In genomic region chr1:154548028-154548427, GRCh38 we compare ENCODE assay signal across 1 cellular context.
TF ChIP-seq lines count a peak whose summit lies in the region.

No MANE protein-coding gene starts in this region.

TF ChIP-seq in HepG2, 621 proteins besides CTCF, POLR2A, EP300 and RAD21:
- TF ChIP-seq SYNCRIP (IDR thresholded peaks at IDR 0.05; ENCODE audit: insufficient read depth, low read depth, low read length), result no peak
- no peak for TF ChIP-seq ZBTB20 (CRISPR knock-in tag; IDR thresholded peaks at IDR 0.05; ENCODE audit: borderline replicate concordance, low read depth)
- TF ChIP-seq MEF2D (CRISPR knock-in tag; IDR thresholded peaks at IDR 0.05), result no peak
- no peak for TF ChIP-seq IRF9 (CRISPR knock-in tag; IDR thresholded peaks at IDR 0.05; ENCODE audit: borderline replicate concordance)
- TF ChIP-seq HCFC1 (IDR thresholded peaks at IDR 0.05; ENCODE audit: low read depth, low read length), result no peak
- no peak for TF ChIP-seq ONECUT2 (CRISPR knock-in tag; IDR thresholded peaks at IDR 0.05)
- TF ChIP-seq AGO2 (optimal IDR thresholded peaks at IDR 0.05; ENCODE audit: low read depth, low read length), result no peak
- TF ChIP-seq HOMEZ (CRISPR knock-in tag; IDR thresholded peaks at IDR 0.05; ENCODE audit: low read depth), result no peak
- TF ChIP-seq U2AF1 (optimal IDR thresholded peaks at IDR 0.05; ENCODE audit: low read depth, low read length), result no peak
- TF ChIP-seq ZNF180 (CRISPR knock-in tag; IDR thresholded peaks at IDR 0.05; ENCODE audit: borderline replicate concordance, low read depth), result no peak
- no peak for TF ChIP-seq ZBTB4 (CRISPR knock-in tag; IDR thresholded peaks at IDR 0.05; ENCODE audit: borderline replicate concordance)
- TF ChIP-seq AGO1 (IDR thresholded peaks at IDR 0.05; ENCODE audit: low read depth, low read length, poor library complexity, severe bottlenecking), result no peak
- TF ChIP-seq TP53 (CRISPR knock-in tag; conservative IDR thresholded peaks at IDR 0.05), result no peak
- no peak for TF ChIP-seq BRF2 (CRISPR knock-in tag; IDR thresholded peaks at IDR 0.05)
- TF ChIP-seq MATR3 (CRISPR knock-in tag; IDR thresholded peaks at IDR 0.05), result no peak
- no peak for TF ChIP-seq ZFP90 (CRISPR knock-in tag; IDR thresholded peaks at IDR 0.05; ENCODE audit: borderline replicate concordance)
- TF ChIP-seq LCORL (IDR thresholded peaks at IDR 0.05), result no peak
- TF ChIP-seq LCORL (CRISPR knock-in tag; IDR thresholded peaks at IDR 0.05), result no peak
- no peak for TF ChIP-seq EHMT2 (IDR thresholded peaks at IDR 0.05; ENCODE audit: borderline replicate concordance, low read depth, low read length)
- no peak for TF ChIP-seq SP2 (CRISPR knock-in tag; IDR thresholded peaks at IDR 0.05)
- no peak for TF ChIP-seq RFX3 (CRISPR knock-in tag; IDR thresholded peaks at IDR 0.05)
